ENCODE assay signal across 18 cellular contexts in genomic region chr5:51394609-51395008, GRCh38. TPM values are rescaled to one million over a fixed set of nuclear protein-coding genes. Genes with fewer than 3 reads are reported as not detected.
A peak's percentile ranks its signal among the peaks of the same experiment; 100 is the strongest.
DNase-seq lines count a peak whose midpoint lies in the region; ATAC-seq and TF ChIP-seq lines count a peak whose summit lies in the region.
"Had no signal": no experiment of that assay in that cellular context is flagged by ENCODE, and none has a peak within 500 bp of the region (broad histone marks: within the 10 kb centered on the region; RNA-seq: fewer than 3 reads in every experiment).

No MANE protein-coding gene starts in this region.

- CTCF ChIA-PET in SK-N-SH (lab: Yijun Ruan, JAX), result interaction anchor here (0.9 to 4.7 kb wide), 6 partner anchors 11 to 1166 kb away, joined by 3 to 30 read pairs (median 4); no protein-coding TSS in a partner anchor

- peaks cover 6 to 62% of the 10 kb centered on the region in 2 experiments; a peak in 3 of 4 replicates for H3K4me1 ChIP-seq in SK-N-SH (ENCODE audit: control insufficient read depth in 1 of 2, insufficient read depth in 2 of 2, low read depth in 1 of 2, low read length in 1 of 2)
- H3K4me1 ChIP-seq in hepatocyte (ENCODE audit: insufficient read depth), result peaks cover 12% of the 10 kb centered on the region
- H3K4me1 ChIP-seq in stomach smooth muscle (ENCODE audit: control insufficient read depth, insufficient read depth, low read length), result peaks cover 52% of the 10 kb centered on the region
- H3K4me1 ChIP-seq: A549, Caco-2 had no signal

- H3K79me2 ChIP-seq in SK-N-SH (ENCODE audit: insufficient read depth), result peaks cover 66% of the 10 kb centered on the region
- peaks cover 74% of the 10 kb centered on the region for H3K79me2 ChIP-seq in hepatocyte

- ATAC-seq in SK-N-SH treated with all-trans-retinoic acid at 6 μM for 48 hours, result no peak
- ATAC-seq: A549, HCT116 had no signal

- no peak overlapping the region for H3K4me2 ChIP-seq in SK-N-SH
- peak overlapping the region; percentile 91 for H3K4me2 ChIP-seq in hepatocyte
- H3K4me2 ChIP-seq: A549 had no signal

- TF ChIP-seq EP300 in SK-N-SH (IDR thresholded peaks at IDR 0.05; ENCODE audit: borderline replicate concordance in 1 of 2, low read depth in 1 of 2, low read length in 1 of 2), result no peak

- H3K4me3 ChIP-seq in SK-N-SH (ENCODE audit: low read depth in 2 of 2, low read length in 1 of 2) (no peak overlapping the region; a peak in 1 of 4 replicates), hepatocyte (no peak overlapping the region), stomach smooth muscle (ENCODE audit: low read length in 2 of 2) (no peak overlapping the region)
- H3K4me3 ChIP-seq: A549, GM23248 had no signal

- DNase-seq in SK-N-SH (no peak), hepatocyte (ENCODE audit: low spot score) (no peak)
- DNase-seq in activated CD8-positive, alpha-beta memory T cell treated with anti-CD3 and anti-CD28 coated beads for 24 hours, result no peak
- DNase-seq in activated CD8-positive, alpha-beta memory T cell treated with anti-CD3 and anti-CD28 coated beads, Interleukin-2, amount 50 U/mL, for 4 hours, result no peak
- no peak for DNase-seq in activated effector memory CD4-positive, alpha-beta T cell treated with anti-CD3 and anti-CD28 coated beads, Interleukin-2, amount 50 U/mL, for 16 hours
- DNase-seq: AML-193; Caco-2; CD4-positive, alpha-beta T cell; GM23248; H7; HFFc6; IMR-90 had no signal

- no peaks in the 10 kb centered on the region for H3K9me2 ChIP-seq in SK-N-SH
- no peaks in the 10 kb centered on the region for H3K9me2 ChIP-seq in hepatocyte (replicated peaks; ENCODE audit: insufficient read depth)

- H3K27me3 ChIP-seq in SK-N-SH (ENCODE audit: insufficient read depth) (no peaks in the 10 kb centered on the region), hepatocyte (peaks cover 85% of the 10 kb centered on the region), stomach smooth muscle (ENCODE audit: control insufficient read depth in 1 of 2, insufficient read depth in 2 of 2, low read length in 2 of 2) (peaks cover 0 to 2% of the 10 kb centered on the region in 2 donors)

- TF ChIP-seq RAD21 in SK-N-SH (IDR thresholded peaks at IDR 0.05; ENCODE audit: low read length), result no peak

- POLR2A ChIA-PET in SK-N-SH (lab: Yijun Ruan, JAX), result interaction anchor here (0.7 to 7.0 kb wide), 5 partner anchors 10 to 601 kb away, joined by 3 to 48 read pairs (median 5); partner anchors contain the start of gene ISL1

- H3K9ac ChIP-seq in SK-N-SH (no peak overlapping the region), stomach smooth muscle (ENCODE audit: low read length in 2 of 2) (no peak overlapping the region)
- H3K9ac ChIP-seq: GM23248 had no signal

- H4K20me1 ChIP-seq in SK-N-SH (ENCODE audit: insufficient read depth) (no peaks in the 10 kb centered on the region), hepatocyte (ENCODE audit: insufficient read depth, poor library complexity, severe bottlenecking) (no peaks in the 10 kb centered on the region)

- TF ChIP-seq CTCF in SK-N-SH (IDR thresholded peaks at IDR 0.05), result no peak
- TF ChIP-seq CTCF in hepatocyte (IDR thresholded peaks at IDR 0.05; ENCODE audit: poor library complexity), result no peak

- peak overlapping the region; percentile 85 to 100; a peak in 3 of 4 replicates for H3K27ac ChIP-seq in SK-N-SH (ENCODE audit: low read depth in 2 of 2, low read length in 1 of 2)
- H3K27ac ChIP-seq in hepatocyte, result peak overlapping the region; percentile 91
- H3K27ac ChIP-seq in stomach smooth muscle (ENCODE audit: low read length), result peak overlapping the region; percentile 49
- H3K27ac ChIP-seq: 22Rv1, A549, C4-2B, GM23248 had no signal

- H3K9me3 ChIP-seq in SK-N-SH, result no peaks in the 10 kb centered on the region
- no peaks in the 10 kb centered on the region for H3K9me3 ChIP-seq in hepatocyte (ENCODE audit: low read depth)
- no peaks in the 10 kb centered on the region for H3K9me3 ChIP-seq in stomach smooth muscle (ENCODE audit: control insufficient read depth in 2 of 2, low read length in 2 of 2)
- H3K9me3 ChIP-seq: A549, Caco-2 had no signal

- H2AFZ ChIP-seq in SK-N-SH (ENCODE audit: low read depth), result no peak overlapping the region
- no peak overlapping the region for H2AFZ ChIP-seq in hepatocyte
- H2AFZ ChIP-seq: GM23248 had no signal

- WGBS in SK-N-SH (ENCODE audit: low lambda C conversion rate), result 42% methylated on average over 2 of the region's 2 CpGs
- 49% methylated on average over 2 of the region's 2 CpGs for WGBS in hepatocyte (ENCODE audit: low lambda C conversion rate, missing lambda C conversion rate)

- H3F3A ChIP-seq in SK-N-SH (replicated peaks; ENCODE audit: insufficient read depth), result peaks cover 23% of the 10 kb centered on the region

- peaks cover 16 to 47% of the 10 kb centered on the region in 2 experiments for H3K36me3 ChIP-seq in SK-N-SH (replicated peaks in 1 of 2; ENCODE audit: control insufficient read depth in 1 of 2, insufficient read depth in 2 of 2, low read length in 1 of 2)
- H3K36me3 ChIP-seq in hepatocyte (replicated peaks; ENCODE audit: insufficient read depth, low read depth), result no peaks in the 10 kb centered on the region
- H3K36me3 ChIP-seq in stomach smooth muscle (ENCODE audit: control insufficient read depth in 2 of 2, insufficient read depth in 2 of 2, low read length in 2 of 2), result peaks cover 6 to 15% of the 10 kb centered on the region in 2 donors

TF ChIP-seq in SK-N-SH, 30 proteins besides CTCF, POLR2A, EP300 and RAD21:
- TF ChIP-seq YY1 (IDR thresholded peaks at IDR 0.05; ENCODE audit: low read depth) (no peak), GATA2 (CRISPR knock-in tag; IDR thresholded peaks at IDR 0.05) (no peak)
TF ChIP-seq in SK-N-SH: peak in this region for 0.

TF ChIP-seq in SK-N-SH treated with all-trans-retinoic acid at 6 μM for 48 hours, 23 proteins besides CTCF, POLR2A, EP300 and RAD21 (continues in another document):
- TF ChIP-seq TCF4 (CRISPR knock-in tag; IDR thresholded peaks at IDR 0.05; ENCODE audit: borderline replicate concordance) (no peak), SNAI2 (CRISPR knock-in tag; IDR thresholded peaks at IDR 0.05) (no peak), ZNF70 (CRISPR knock-in tag; IDR thresholded peaks at IDR 0.05) (no peak), CSDC2 (CRISPR knock-in tag; IDR thresholded peaks at IDR 0.05) (no peak), TOX (CRISPR knock-in tag; IDR thresholded peaks at IDR 0.05; ENCODE audit: borderline replicate concordance) (no peak), BACH2 (CRISPR knock-in tag; IDR thresholded peaks at IDR 0.05; ENCODE audit: borderline replicate concordance) (no peak), OSR1 (CRISPR knock-in tag; IDR thresholded peaks at IDR 0.05) (no peak), ZFP3 (CRISPR knock-in tag; IDR thresholded peaks at IDR 0.05) (no peak), ZC3H10 (CRISPR knock-in tag; IDR thresholded peaks at IDR 0.05) (no peak), ESRRG (CRISPR knock-in tag; IDR thresholded peaks at IDR 0.05) (no peak), CREB5 (CRISPR knock-in tag; IDR thresholded peaks at IDR 0.05; ENCODE audit: low read depth) (no peak), CSRNP3 (CRISPR knock-in tag; IDR thresholded peaks at IDR 0.05) (no peak), TSHZ2 (CRISPR knock-in tag; IDR thresholded peaks at IDR 0.05) (no peak)

RNA-seq across cellular contexts. Expression of gene ISL1, which starts 11.4 kb away (rescaled TPM):
- 15.2 and 15.5 TPM in 2 replicates for polyA plus RNA-seq in SK-N-SH (2012; rRNA removed)
- polyA plus RNA-seq in SK-N-SH (2012; cell fraction: cytosol; rRNA removed), result 14.6 and 20.2 TPM in 2 replicates
- 22.3 and 38.7 TPM in 2 replicates for polyA plus RNA-seq in SK-N-SH (2012; cell fraction: nucleus; rRNA removed)
- 25.0 and 29.1 TPM in 2 replicates for total RNA-seq in hepatocyte
- 16.2 and 22.0 TPM in 2 replicates for polyA plus RNA-seq in hepatocyte
- total RNA-seq: CD4-positive, alpha-beta T cell; GM23248 had no signal
- polyA plus RNA-seq: A549, GM23248, IMR-90 had no signal
